ENCODE assay signal across 9 cellular contexts in the genomic region with DNA sequence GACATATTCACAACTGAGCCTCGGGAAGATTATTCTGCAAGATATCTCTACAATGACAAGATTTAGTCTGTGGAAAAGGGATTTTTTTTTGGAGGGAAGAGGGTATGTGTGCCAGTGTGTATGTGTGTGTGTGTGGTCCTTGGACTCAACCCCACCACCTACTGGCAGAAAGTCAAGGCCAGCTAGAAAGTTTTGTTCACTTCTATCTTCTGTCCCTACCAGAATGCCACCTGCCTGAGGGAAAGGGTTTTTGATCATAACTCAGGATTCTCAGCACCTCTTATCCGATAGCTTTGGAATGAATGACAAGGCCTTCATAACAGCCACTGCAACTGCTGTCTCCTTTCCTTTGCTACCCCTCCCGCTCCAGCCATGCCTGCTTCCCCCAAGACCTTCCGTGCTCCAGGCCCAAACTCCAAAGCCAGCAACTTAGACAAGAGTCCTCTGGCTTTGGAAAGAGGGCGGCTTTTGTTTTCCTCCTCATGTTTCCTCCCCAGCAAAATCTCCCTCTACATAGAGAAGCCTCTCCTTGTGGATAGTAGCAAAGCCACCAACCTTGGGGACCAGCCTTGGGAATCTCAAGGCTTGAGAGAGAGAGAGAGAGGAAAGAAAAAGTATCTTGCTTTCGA. TPM values are rescaled to one million over a fixed set of nuclear protein-coding genes. Genes with fewer than 3 reads are reported as not detected.
A peak's percentile ranks its signal among the peaks of the same experiment; 100 is the strongest.
DNase-seq lines count a peak whose midpoint lies in the region; ATAC-seq and TF ChIP-seq lines count a peak whose summit lies in the region.
"Had no signal": no experiment of that assay in that cellular context is flagged by ENCODE, and none has a peak within 500 bp of the region (broad histone marks: within the 10 kb centered on the region; RNA-seq: fewer than 3 reads in every experiment).

No MANE protein-coding gene starts in this region.

- H2BK120ac ChIP-seq in neuronal stem cell (ENCODE audit: low read depth, low read length), result no peak overlapping the region

- H3K36me3 Mint-ChIP-seq in activated naive CD8-positive, alpha-beta T cell treated with anti-CD3 and anti-CD28 coated beads, Interleukin-2, amount 50 U/mL, for 24 hours (ENCODE audit: low read depth), result peaks cover 9% of the 10 kb centered on the region
- peaks cover 18% of the 10 kb centered on the region for H3K36me3 Mint-ChIP-seq in activated naive CD8-positive, alpha-beta T cell treated with anti-CD3 and anti-CD28 coated beads for 36 hours

- TF ChIP-seq CTCF in WERI-Rb-1 (IDR thresholded peaks at IDR 0.05; ENCODE audit: low read depth, low read length), result peak; percentile 88
- peak; percentile 56 for TF ChIP-seq CTCF in fibroblast of villous mesenchyme (IDR thresholded peaks at IDR 0.05; ENCODE audit: insufficient read depth, low read depth, low read length)

- peaks cover 10% of the 10 kb centered on the region for H3K4me1 Mint-ChIP-seq in activated naive CD8-positive, alpha-beta T cell treated with anti-CD3 and anti-CD28 coated beads, Interleukin-2, amount 50 U/mL, for 24 hours
- H3K4me1 Mint-ChIP-seq in activated naive CD8-positive, alpha-beta T cell treated with anti-CD3 and anti-CD28 coated beads for 36 hours, result peaks cover 9% of the 10 kb centered on the region

- H2BK5ac ChIP-seq in neuronal stem cell (ENCODE audit: low read length), result no peak overlapping the region

- no peak overlapping the region for H2AK5ac ChIP-seq in neuronal stem cell (ENCODE audit: low read depth, low read length)

- no peak overlapping the region for H4K8ac ChIP-seq in neuronal stem cell (ENCODE audit: low read depth, low read length)

- H3K27ac ChIP-seq in WERI-Rb-1, result peak overlapping the region; percentile 48
- H3K27ac ChIP-seq in neuronal stem cell (replicated peaks; ENCODE audit: low read length), result no peak overlapping the region

- H4K91ac ChIP-seq in neuronal stem cell (ENCODE audit: low read depth, low read length, poor library complexity), result no peak overlapping the region

- H3K27me3 ChIP-seq in WERI-Rb-1 (ENCODE audit: insufficient read depth, low read depth, severe bottlenecking), result no peaks in the 10 kb centered on the region
- H3K27me3 ChIP-seq in neuronal stem cell (ENCODE audit: control insufficient read depth in 3 of 3, insufficient read depth in 3 of 3, low read depth in 1 of 3, low read length in 3 of 3), result no peaks in the 10 kb centered on the region

- ATAC-seq in activated naive CD8-positive, alpha-beta T cell treated with anti-CD3 and anti-CD28 coated beads, Interleukin-2, amount 50 U/mL, for 24 hours, result no peak
- ATAC-seq in GM21529 (IDR thresholded peaks at IDR 0.05; ENCODE audit: unreplicated experiment), result no peak

- peaks cover 19% of the 10 kb centered on the region for H3K9me3 Mint-ChIP-seq in activated naive CD8-positive, alpha-beta T cell treated with anti-CD3 and anti-CD28 coated beads, Interleukin-2, amount 50 U/mL, for 24 hours
- peaks cover 13% of the 10 kb centered on the region for H3K9me3 Mint-ChIP-seq in activated naive CD8-positive, alpha-beta T cell treated with anti-CD3 and anti-CD28 coated beads for 36 hours

- no peak overlapping the region for H2BK12ac ChIP-seq in neuronal stem cell (ENCODE audit: low read length)

- H3K18ac ChIP-seq in neuronal stem cell (ENCODE audit: low read length), result no peak overlapping the region

- no peak overlapping the region for H3K14ac ChIP-seq in neuronal stem cell (ENCODE audit: low read length)

- H2AFZ ChIP-seq in neuronal stem cell (ENCODE audit: low read length), result peak overlapping the region; percentile 96

- H3K36me3 ChIP-seq in WERI-Rb-1 (0 out of 2 replicates have a peak, but pooled peaks cover 2% of the 10 kb centered on the region), neuronal stem cell (replicated peaks in 1 of 2; ENCODE audit: control insufficient read depth in 2 of 2, insufficient read depth in 2 of 2, low read length in 2 of 2) (peaks cover 0 to 28% of the 10 kb centered on the region in 2 donors)

- H3K4me3 ChIP-seq in WERI-Rb-1 (ENCODE audit: low read depth, low read length), result peak overlapping the region; percentile 69
- peak overlapping the region; percentile 94 for H3K4me3 ChIP-seq in fibroblast of villous mesenchyme (ENCODE audit: low read depth, low read length)
- peak overlapping the region in 1 of 2 donors; percentile 77 for H3K4me3 ChIP-seq in neuronal stem cell (ENCODE audit: low read length in 2 of 2)

- H3K4me1 ChIP-seq in neuronal stem cell (ENCODE audit: control insufficient read depth in 2 of 2, insufficient read depth in 1 of 2, low read depth in 1 of 2, low read length in 2 of 2), result peaks cover 3 to 6% of the 10 kb centered on the region in 2 donors

- H3K9ac ChIP-seq in neuronal stem cell (ENCODE audit: low read depth, low read length, poor library complexity), result no peak overlapping the region

- no peak overlapping the region for H2BK15ac ChIP-seq in neuronal stem cell (ENCODE audit: low read length)

- no peak overlapping the region for H3K4me3 Mint-ChIP-seq in activated naive CD8-positive, alpha-beta T cell treated with anti-CD3 and anti-CD28 coated beads, Interleukin-2, amount 50 U/mL, for 24 hours
- H3K4me3 Mint-ChIP-seq in activated naive CD8-positive, alpha-beta T cell treated with anti-CD3 and anti-CD28 coated beads for 36 hours, result no peak overlapping the region
- H3K4me3 Mint-ChIP-seq: natural killer cell treated with Interleukin-12 subunit alpha and Interleukin-12 subunit beta and Interleukin-15 and Interleukin-18, amount 100 ng/mL, for 72 hours had no signal

- no peak overlapping the region for H3K4ac ChIP-seq in neuronal stem cell (ENCODE audit: low read length)

- WGBS in neuronal stem cell (ENCODE audit: extremely low coverage in 2 of 2, insufficient read length in 2 of 2, insufficient replicate concordance in 1 of 2), 2 donors, result no CpG with 5 or more reads among the region's 6 CpGs

- H3K9me3 ChIP-seq in WERI-Rb-1 (ENCODE audit: severe bottlenecking) (peaks cover 6% of the 10 kb centered on the region), neuronal stem cell (replicated peaks in 1 of 2; ENCODE audit: control insufficient read depth in 2 of 2, insufficient read depth in 1 of 2, low read depth in 1 of 2, low read length in 2 of 2) (peaks cover 0 to 13% of the 10 kb centered on the region in 2 donors)

- H3K23ac ChIP-seq in neuronal stem cell (ENCODE audit: low read depth, low read length, poor library complexity), result no peak overlapping the region

- H3K27me3 Mint-ChIP-seq in activated naive CD8-positive, alpha-beta T cell treated with anti-CD3 and anti-CD28 coated beads, Interleukin-2, amount 50 U/mL, for 24 hours, result no peaks in the 10 kb centered on the region
- no peaks in the 10 kb centered on the region for H3K27me3 Mint-ChIP-seq in activated naive CD8-positive, alpha-beta T cell treated with anti-CD3 and anti-CD28 coated beads for 36 hours
- H3K27me3 Mint-ChIP-seq: natural killer cell treated with Interleukin-12 subunit alpha and Interleukin-12 subunit beta and Interleukin-15 and Interleukin-18, amount 100 ng/mL, for 72 hours had no signal

- no peaks in the 10 kb centered on the region for H3K79me1 ChIP-seq in neuronal stem cell (ENCODE audit: low read depth, low read length)

- no peak overlapping the region for H3K27ac Mint-ChIP-seq in activated naive CD8-positive, alpha-beta T cell treated with anti-CD3 and anti-CD28 coated beads, Interleukin-2, amount 50 U/mL, for 24 hours
- no peak overlapping the region for H3K27ac Mint-ChIP-seq in activated naive CD8-positive, alpha-beta T cell treated with anti-CD3 and anti-CD28 coated beads for 36 hours
- H3K27ac Mint-ChIP-seq: natural killer cell treated with Interleukin-12 subunit alpha and Interleukin-12 subunit beta and Interleukin-15 and Interleukin-18, amount 100 ng/mL, for 72 hours had no signal

- peak; percentile 26 for DNase-seq in activated naive CD8-positive, alpha-beta T cell treated with anti-CD3 and anti-CD28 coated beads, Interleukin-2, amount 50 U/mL, for 24 hours
- no peak for DNase-seq in activated naive CD8-positive, alpha-beta T cell treated with anti-CD3 and anti-CD28 coated beads for 36 hours
- DNase-seq in HT-29 (ENCODE audit: low spot score), result peak; percentile 72
- peak; percentile 68 for DNase-seq in WERI-Rb-1
- DNase-seq in fibroblast of villous mesenchyme (ENCODE audit: low read depth), result peak; percentile 39
- DNase-seq in neuronal stem cell (ENCODE audit: low spot score), result peak; percentile 9
- no peak for DNase-seq in NCI-H2107 treated with DMSO at 0.1 percent for 48 hours (lab: John Stamatoyannopoulos, UW; ENCODE audit: unreplicated experiment)

- peak overlapping the region; percentile 28 for H3K4me2 ChIP-seq in neuronal stem cell (ENCODE audit: insufficient read depth, low read length, poor library complexity, severe bottlenecking)

RNA-seq across cellular contexts. Expression of gene BTN3A1, which starts 18.6 kb away (rescaled TPM):
- total RNA-seq in activated naive CD8-positive, alpha-beta T cell treated with anti-CD3 and anti-CD28 coated beads for 36 hours, result 10 to 100 TPM; 19.0 to 20.7 TPM
- 3.1 and 4.5 TPM in 2 replicates for total RNA-seq in HT-29 (2014; rRNA removed; shearing (Covaris generic))
- total RNA-seq in fibroblast of villous mesenchyme, result 22.5 and 39.3 TPM in 2 replicates
- polyA plus RNA-seq in neuronal stem cell (2013, experiment 1 of 2), result 6.4 TPM
- 6.2 TPM for polyA plus RNA-seq in neuronal stem cell (2013, experiment 2 of 2)

RNA-seq across cellular contexts. Expression of gene BTN3A3, which starts 19.6 kb away (rescaled TPM):
- 10 to 100 TPM; 28.8 to 30.1 TPM for total RNA-seq in activated naive CD8-positive, alpha-beta T cell treated with anti-CD3 and anti-CD28 coated beads for 36 hours
- total RNA-seq in HT-29 (2014; rRNA removed; shearing (Covaris generic)), result 1.3 and 3.7 TPM in 2 replicates
- 14.8 and 30.7 TPM in 2 replicates for total RNA-seq in fibroblast of villous mesenchyme
- polyA plus RNA-seq in neuronal stem cell (2013, experiment 1 of 2), result 1.7 TPM
- polyA plus RNA-seq in neuronal stem cell (2013, experiment 2 of 2), result 1.5 TPM

RNA-seq across cellular contexts. Expression of gene BTN2A1, which starts 37.0 kb away (rescaled TPM):
- total RNA-seq in activated naive CD8-positive, alpha-beta T cell treated with anti-CD3 and anti-CD28 coated beads for 36 hours, result 10 to 100 TPM; 19.0 to 21.3 TPM
- total RNA-seq in HT-29 (2014; rRNA removed; shearing (Covaris generic)), result 8.0 and 9.4 TPM in 2 replicates
- 16.8 and 21.6 TPM in 2 replicates for total RNA-seq in fibroblast of villous mesenchyme
- 11.4 TPM for polyA plus RNA-seq in neuronal stem cell (2013, experiment 1 of 2)
- polyA plus RNA-seq in neuronal stem cell (2013, experiment 2 of 2), result 11.5 TPM

RNA-seq across cellular contexts. Expression of gene BTN2A2, which starts 37.8 kb away (rescaled TPM):
- 10 to 100 TPM; 12.8 to 14.9 TPM for total RNA-seq in activated naive CD8-positive, alpha-beta T cell treated with anti-CD3 and anti-CD28 coated beads for 36 hours
- 3.5 and 5.3 TPM in 2 replicates for total RNA-seq in HT-29 (2014; rRNA removed; shearing (Covaris generic))
- 13.2 and 14.7 TPM in 2 replicates for total RNA-seq in fibroblast of villous mesenchyme
- 24.0 TPM for polyA plus RNA-seq in neuronal stem cell (2013, experiment 1 of 2)
- 24.9 TPM for polyA plus RNA-seq in neuronal stem cell (2013, experiment 2 of 2)

RNA-seq across cellular contexts. Expression of gene BTN3A2, which starts 55.7 kb away (rescaled TPM):
- total RNA-seq in activated naive CD8-positive, alpha-beta T cell treated with anti-CD3 and anti-CD28 coated beads for 36 hours, result 10 to 100 TPM; 25.6 to 27.0 TPM
- 5.5 and 9.4 TPM in 2 replicates for total RNA-seq in HT-29 (2014; rRNA removed; shearing (Covaris generic))
- 15.1 and 35.4 TPM in 2 replicates for total RNA-seq in fibroblast of villous mesenchyme
- polyA plus RNA-seq in neuronal stem cell (2013, experiment 1 of 2), result 6.5 TPM
- polyA plus RNA-seq in neuronal stem cell (2013, experiment 2 of 2), result 6.4 TPM

Comparison
In these comparisons a context has a peak if more than half of its experiments do, and no peak if none do; other contexts are left out.
1. DNase-seq: peak in activated naive CD8-positive, alpha-beta T cell treated with anti-CD3 and anti-CD28 coated beads, Interleukin-2, amount 50 U/mL, for 24 hours (single experiment), HT-29 (single experiment), WERI-Rb-1 (single experiment), fibroblast of villous mesenchyme (single experiment) and neuronal stem cell (single experiment); none in activated naive CD8-positive, alpha-beta T cell treated with anti-CD3 and anti-CD28 coated beads for 36 hours (single experiment) and NCI-H2107 treated with DMSO at 0.1 percent for 48 hours (single experiment).